In the genomic region with DNA sequence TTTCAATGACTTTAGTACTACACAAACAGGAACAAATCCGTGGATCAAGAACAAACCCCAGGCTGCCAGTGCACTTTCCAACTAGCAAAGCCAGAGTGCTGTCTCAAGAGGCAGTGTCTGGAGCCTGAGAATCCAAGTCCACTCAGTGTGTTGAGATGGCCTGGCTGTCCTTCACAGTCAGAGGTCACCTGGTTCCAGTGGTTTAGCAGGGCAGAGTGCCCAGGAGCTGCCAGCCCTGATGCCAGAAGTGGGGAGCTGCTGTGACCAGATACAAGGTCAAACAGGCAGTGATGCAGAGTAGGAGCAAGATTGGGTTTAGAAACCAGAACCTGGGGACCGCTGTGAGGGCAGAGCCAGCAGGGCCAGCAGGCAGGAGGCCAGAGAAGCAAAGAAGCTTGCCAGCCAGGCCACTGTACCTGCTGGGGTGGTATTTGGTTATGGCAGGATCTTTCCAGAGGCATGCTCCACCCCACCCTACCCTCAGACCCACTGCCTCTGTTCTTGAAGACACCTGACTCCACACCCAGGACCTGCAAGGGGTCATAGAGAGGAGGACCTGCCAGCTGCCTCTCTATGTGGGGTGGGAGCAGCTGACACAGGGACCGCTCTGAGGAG, we compare ENCODE assay signal across 24 cellular contexts. TPM values are rescaled to one million over a fixed set of nuclear protein-coding genes. Genes with fewer than 3 reads are reported as not detected.
DNase-seq lines count a peak whose midpoint lies in the region; ATAC-seq and TF ChIP-seq lines count a peak whose summit lies in the region.
"Had no signal": no experiment of that assay in that cellular context is flagged by ENCODE, and none has a peak within 500 bp of the region (broad histone marks: within the 10 kb centered on the region; RNA-seq: fewer than 3 reads in every experiment).

No MANE protein-coding gene starts in this region.

- no peak for TF ChIP-seq RAD21 in HCT116 (IDR thresholded peaks at IDR 0.05; ENCODE audit: low read depth)

- RAD21 ChIA-PET in HCT116 (lab: Charles Lee; ENCODE audit: low non-redundant PET in 1 of 2, low total read pairs in 2 of 2, uncharacterized antibody in 2 of 2, unreplicated experiment in 2 of 2) = no interaction called here

- no peak for TF ChIP-seq POLR2A in HCT116 (IDR thresholded peaks at IDR 0.05; ENCODE audit: borderline replicate concordance, extremely low read depth, insufficient read depth, insufficient read length)
- TF ChIP-seq POLR2A in adrenal gland (IDR thresholded peaks at IDR 0.05) = no peak

- H3K27ac ChIP-seq in HCT116 (ENCODE audit: low read depth, low read length) (no peak overlapping the region), adrenal gland (no peak overlapping the region)
- H3K27ac ChIP-seq: C4-2B, PC-9, RWPE1 had no signal

- H3K4me1 Mint-ChIP-seq in MCF 10A (ENCODE audit: insufficient read depth, unreplicated experiment) = no peaks in the 10 kb centered on the region
- H3K4me1 Mint-ChIP-seq: CD8-positive, alpha-beta memory T cell had no signal

- no peaks in the 10 kb centered on the region for H3K36me3 Mint-ChIP-seq in MCF 10A (ENCODE audit: insufficient read depth, unreplicated experiment)

- DNase-seq in HCT116 (ENCODE audit: low read depth, low spot score) (no peak), adrenal gland (peak in 5 of 7 donors; percentile 11 to 52 (median 37)), left ventricle myocardium superior (peak; percentile 38), pons (ENCODE audit: low spot score) (peak; percentile 9), NCI-H2081 (lab: John Stamatoyannopoulos, UW) (no peak), MCF 10A (ENCODE audit: unreplicated experiment) (no peak)
- DNase-seq in activated CD4-positive, alpha-beta T cell treated with anti-CD3 and anti-CD28 coated beads, Interleukin-2, amount 50 U/mL, for 48 hours = no peak
- DNase-seq: Calu3; CD8-positive, alpha-beta memory T cell; DMS153; GOT3; HCEC 1CT; KG1; MV-4-11; NCI-H1105 treated with DMSO at 0.1 percent for 48 hours; NCI-H2029 treated with DMSO at 0.1 percent for 48 hours; NCI-H2171; NCI-H446; NCI-H526; PC-9 had no signal

- TF ChIP-seq CTCF in HCT116 (IDR thresholded peaks at IDR 0.05 in 2 of 3, conservative IDR thresholded peaks at IDR 0.05 in 1 of 3; ENCODE audit: borderline replicate concordance in 1 of 3, insufficient read depth in 1 of 3, low read depth in 2 of 3, low read length in 2 of 3) = no peak
- TF ChIP-seq CTCF in adrenal gland (IDR thresholded peaks at IDR 0.05) = no peak
- TF ChIP-seq CTCF in MCF 10A (IDR thresholded peaks at IDR 0.05; ENCODE audit: unreplicated experiment) = no peak

- H2AFZ ChIP-seq in HCT116 (ENCODE audit: low read depth, low read length, poor library complexity, severe bottlenecking) = no peak overlapping the region
- H2AFZ ChIP-seq: PC-9 had no signal

- ATAC-seq in HCT116 (peak; percentile 25; the same call in 1 of the 2 replicates), left ventricle myocardium superior (peak; percentile 89), HG03442 (IDR thresholded peaks at IDR 0.05; ENCODE audit: unreplicated experiment) (no peak)

- no peaks in the 10 kb centered on the region for H3K9me3 ChIP-seq in HCT116 (ENCODE audit: control insufficient read depth in 1 of 2, insufficient read depth in 1 of 2, low read depth in 1 of 2, low read length in 2 of 2)
- H3K9me3 ChIP-seq in adrenal gland (replicated peaks in 1 of 3) = no peaks in the 10 kb centered on the region

- CTCF ChIA-PET in HCT116 (lab: Charles Lee) (no interaction called here), MCF 10A (lab: Yijun Ruan, JAX) (no interaction called here)

- no peaks in the 10 kb centered on the region for H3K36me3 ChIP-seq in HCT116 (ENCODE audit: control insufficient read depth in 1 of 2, insufficient read depth in 2 of 2, low read length in 2 of 2)
- no peaks in the 10 kb centered on the region for H3K36me3 ChIP-seq in adrenal gland (replicated peaks in 1 of 2)

- no peak overlapping the region for H3K4me3 Mint-ChIP-seq in MCF 10A (ENCODE audit: unreplicated experiment)
- H3K4me3 Mint-ChIP-seq: CD8-positive, alpha-beta memory T cell had no signal

- H3K4me3 ChIP-seq in HCT116 (replicated peaks in 1 of 2; ENCODE audit: low read depth in 1 of 2, low read length in 2 of 2) = no peak overlapping the region
- no peak overlapping the region for H3K4me3 ChIP-seq in adrenal gland
- H3K4me3 ChIP-seq: PC-9 had no signal

- no peak overlapping the region for H3K4me2 ChIP-seq in HCT116 (ENCODE audit: low read length)
- H3K4me2 ChIP-seq: PC-9 had no signal

- peaks cover 27% of the 10 kb centered on the region for H3K27me3 Mint-ChIP-seq in MCF 10A (ENCODE audit: insufficient read depth, unreplicated experiment)

- H3K9me3 Mint-ChIP-seq in MCF 10A (ENCODE audit: unreplicated experiment) = no peaks in the 10 kb centered on the region

- BruUV-seq in HCT116 (replicated peaks; lab: Mats Ljungman, UMichigan) (no TSS peak), MCF 10A (replicated peaks; lab: Mats Ljungman, UMichigan) (no TSS peak)

- no peaks in the 10 kb centered on the region for H3K79me2 ChIP-seq in HCT116 (ENCODE audit: insufficient read depth, low read length)

- 33 to 64% (median 55%) methylated on average over 1 to 3 of the region's 3 CpGs for WGBS in adrenal gland, 4 donors

- H3K27ac Mint-ChIP-seq in MCF 10A (ENCODE audit: low read depth, unreplicated experiment) = no peak overlapping the region
- H3K27ac Mint-ChIP-seq: CD8-positive, alpha-beta memory T cell had no signal

- no peaks in the 10 kb centered on the region for H3K4me1 ChIP-seq in HCT116 (ENCODE audit: control insufficient read depth in 1 of 2, insufficient read depth in 2 of 2, low read length in 2 of 2)
- H3K4me1 ChIP-seq in adrenal gland (replicated peaks in 1 of 2) = no peaks in the 10 kb centered on the region

- H3K9ac ChIP-seq in HCT116 (ENCODE audit: low read length) = no peak overlapping the region

- intact Hi-C loops in HCT116 (cut with micrococcal nuclease) (no loop called here), adrenal gland (cut with DNase I) (no loop called here), left ventricle myocardium superior (cut with micrococcal nuclease) (no loop called here), MCF 10A (cut with micrococcal nuclease) (no loop called here)

- H3K27me3 ChIP-seq in HCT116 (ENCODE audit: insufficient read depth, low read length) = peaks cover 60% of the 10 kb centered on the region
- no peaks in the 10 kb centered on the region for H3K27me3 ChIP-seq in adrenal gland

- POLR2A ChIA-PET in HCT116 (lab: Charles Lee) (no interaction called here), MCF 10A (lab: Yijun Ruan, JAX) (interaction anchor here (1.1 kb wide), 1 partner anchor 11 kb away, joined by 3 read pairs; no protein-coding TSS in a partner anchor)

- H4K20me1 ChIP-seq in HCT116 (ENCODE audit: insufficient read depth) = no peaks in the 10 kb centered on the region

- no peaks in the 10 kb centered on the region for H3K9me2 ChIP-seq in HCT116 (ENCODE audit: insufficient read depth)

TF ChIP-seq in HCT116, 20 proteins besides CTCF, POLR2A, EP300 and RAD21 (continues in another document):
- TF ChIP-seq POLR2AphosphoS5 (IDR thresholded peaks at IDR 0.05; ENCODE audit: low read depth, low read length) (no peak), EZH2 (IDR thresholded peaks at IDR 0.05) (no peak), SIN3A (IDR thresholded peaks at IDR 0.05; ENCODE audit: low read depth) (no peak), SRF (IDR thresholded peaks at IDR 0.05; ENCODE audit: low read depth) (no peak), EGR1 (IDR thresholded peaks at IDR 0.05; ENCODE audit: low read depth) (no peak), ZFX (IDR thresholded peaks at IDR 0.05) (no peak), CBX3 (IDR thresholded peaks at IDR 0.05; ENCODE audit: low read depth) (no peak), TCF7L2 (IDR thresholded peaks at IDR 0.05; ENCODE audit: borderline replicate concordance, extremely low read depth, insufficient read depth, insufficient read length) (no peak), EZH2phosphoT487 (IDR thresholded peaks at IDR 0.05; ENCODE audit: borderline replicate concordance) (no peak)
- TF ChIP-seq, protein P1, sequence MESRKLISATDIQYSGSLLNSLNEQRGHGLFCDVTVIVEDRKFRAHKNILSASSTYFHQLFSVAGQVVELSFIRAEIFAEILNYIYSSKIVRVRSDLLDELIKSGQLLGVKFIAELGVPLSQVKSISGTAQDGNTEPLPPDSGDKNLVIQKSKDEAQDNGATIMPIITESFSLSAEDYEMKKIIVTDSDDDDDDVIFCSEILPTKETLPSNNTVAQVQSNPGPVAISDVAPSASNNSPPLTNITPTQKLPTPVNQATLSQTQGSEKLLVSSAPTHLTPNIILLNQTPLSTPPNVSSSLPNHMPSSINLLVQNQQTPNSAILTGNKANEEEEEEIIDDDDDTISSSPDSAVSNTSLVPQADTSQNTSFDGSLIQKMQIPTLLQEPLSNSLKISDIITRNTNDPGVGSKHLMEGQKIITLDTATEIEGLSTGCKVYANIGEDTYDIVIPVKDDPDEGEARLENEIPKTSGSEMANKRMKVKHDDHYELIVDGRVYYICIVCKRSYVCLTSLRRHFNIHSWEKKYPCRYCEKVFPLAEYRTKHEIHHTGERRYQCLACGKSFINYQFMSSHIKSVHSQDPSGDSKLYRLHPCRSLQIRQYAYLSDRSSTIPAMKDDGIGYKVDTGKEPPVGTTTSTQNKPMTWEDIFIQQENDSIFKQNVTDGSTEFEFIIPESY (IDR thresholded peaks at IDR 0.05; ENCODE audit: extremely low read depth, insufficient replicate concordance, low read length) = no peak

RNA-seq across cellular contexts. Expression of a gene that starts 35.6 kb away (rescaled TPM):
- not detected for total RNA-seq in HCT116 (2021; ENCODE audit: unreplicated experiment)
- polyA plus RNA-seq in HCT116 (2012) = not detected in 2 replicates
- total RNA-seq in adrenal gland = under 1 TPM in 1 of 8 donors, not detected in 7; 0.18 TPM
- under 1 TPM in 1 of 3 donors, not detected in 2; 0.10 TPM for polyA plus RNA-seq in adrenal gland
- total RNA-seq in left ventricle myocardium superior = not detected
- total RNA-seq in MCF 10A (2022) = not detected in 2 replicates
- total RNA-seq: Calu3; CD8-positive, alpha-beta memory T cell; G401 had no signal
- polyA plus RNA-seq: CD8-positive, alpha-beta memory T cell had no signal

Comparison
In these comparisons a context has a peak if more than half of its experiments do, and no peak if none do; other contexts are left out.
1. DNase-seq: peak in adrenal gland (5 of 7), left ventricle myocardium superior (single experiment) and pons (single experiment); none in HCT116 (single experiment), NCI-H2081 (0 of 2), activated CD4-positive, alpha-beta T cell treated with anti-CD3 and anti-CD28 coated beads, Interleukin-2, amount 50 U/mL, for 48 hours (0 of 2) and MCF 10A (single experiment).